1 cellular context compared by ENCODE assay signal in genomic region chr2:39920318-39920775, GRCh38.
TF ChIP-seq lines count a peak whose summit lies in the region.

No MANE protein-coding gene starts in this region.

TF ChIP-seq in GM23338, 12 proteins besides CTCF, POLR2A, EP300 and RAD21 (continued from another document):
- TF ChIP-seq ZNF462 (CRISPR knock-in tag; IDR thresholded peaks at IDR 0.05), result no peak
- TF ChIP-seq JUNB (IDR thresholded peaks at IDR 0.05; ENCODE audit: unreplicated experiment), result no peak
- TF ChIP-seq CREB1 (CRISPR knock-in tag; IDR thresholded peaks at IDR 0.05; ENCODE audit: low read depth), result no peak
TF ChIP-seq in GM23338: peak in this region for 0.
